ENCODE assay signal across 21 cellular contexts in the genomic region with DNA sequence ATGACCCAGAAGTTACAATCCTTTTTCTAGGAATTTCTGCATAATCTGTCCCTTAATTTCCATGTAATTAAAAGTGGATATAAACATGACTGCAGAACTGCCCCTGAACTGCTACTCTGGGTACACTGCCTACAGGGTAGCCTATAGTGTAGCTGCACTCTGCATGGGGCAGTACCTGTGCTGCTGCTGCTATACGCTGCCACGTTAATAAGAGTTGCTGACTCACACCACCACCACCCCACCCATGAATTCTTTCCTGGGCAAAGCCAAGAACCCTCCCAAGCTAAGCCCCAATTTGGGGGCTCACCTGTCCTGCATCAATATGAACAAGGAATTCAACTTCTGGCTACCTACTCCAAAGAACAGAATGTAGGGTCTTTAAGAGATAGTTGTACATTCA.
"Had no signal": no experiment of that assay in that cellular context is flagged by ENCODE, and none has a peak within 500 bp of the region (broad histone marks: within the 10 kb centered on the region; RNA-seq: fewer than 3 reads in every experiment).

No MANE protein-coding gene starts in this region.

- FAIRE-seq: endometrium had no signal

- H3K4me3 ChIP-seq: heart left ventricle, lower lobe of right lung, mucosa of descending colon, right atrium auricular region, tibial nerve had no signal

- H3K9me3 ChIP-seq: heart left ventricle, lower lobe of right lung, mucosa of descending colon, right atrium auricular region, tibial nerve had no signal

- H3K36me3 ChIP-seq: heart left ventricle, lower lobe of right lung, right atrium auricular region, tibial nerve had no signal

- H3K27me3 ChIP-seq: heart left ventricle, right atrium auricular region, tibial nerve had no signal

- H3K4me1 ChIP-seq: lower lobe of right lung, right atrium auricular region had no signal

- DNase-seq: activated CD4-positive, alpha-beta T cell treated with anti-CD3 and anti-CD28 coated beads for 1 hour; activated CD4-positive, alpha-beta T cell treated with anti-CD3 and anti-CD28 coated beads, Interleukin-2, amount 50 U/mL, for 1 hour; activated CD8-positive, alpha-beta T cell treated with anti-CD3 and anti-CD28 coated beads for 36 hours; activated gamma-delta T cell treated with Interleukin-2 at 50 U/mL for 16 hours; activated naive CD4-positive, alpha-beta T cell treated with anti-CD3 and anti-CD28 coated beads, Interleukin-2, amount 50 U/mL, for 16 hours; activated T-cell treated with anti-CD3 and anti-CD28 coated beads, Interleukin-2, amount 50 U/mL, for 4 hours; amniotic stem cell; effector CD4-positive, alpha-beta T cell; foreskin fibroblast; heart left ventricle; hypothalamus; kidney glomerular epithelial cell; lower lobe of right lung; mucosa of descending colon; stimulated activated CD4-positive, alpha-beta T cell treated with anti-CD3 and anti-CD28 coated beads, Interleukin-15, amount 100 ng/mL, for 24 hours; stimulated activated CD4-positive, alpha-beta T cell treated with anti-CD3 and anti-CD28 coated beads, Interleukin-2, amount 100 ng/mL, for 24 hours; stimulated activated naive CD4-positive, alpha-beta T cell; T-helper 2 cell had no signal

- H3K27ac ChIP-seq: heart left ventricle, lower lobe of right lung, right atrium auricular region, tibial nerve had no signal
